8 cellular contexts compared by ENCODE assay signal in genomic region chr5:144191998-144192397, GRCh38. TPM values are rescaled to one million over a fixed set of nuclear protein-coding genes. Genes with fewer than 3 reads are reported as not detected.
A peak's percentile ranks its signal among the peaks of the same experiment; 100 is the strongest.
DNase-seq lines count a peak whose midpoint lies in the region; ATAC-seq and TF ChIP-seq lines count a peak whose summit lies in the region.

No MANE protein-coding gene starts in this region.

- H3K27ac ChIP-seq in psoas muscle, result no peak overlapping the region

- peak; percentile 49 for TF ChIP-seq CTCF in fibroblast of the aortic adventitia (IDR thresholded peaks at IDR 0.05; ENCODE audit: insufficient read depth, low read length)
- peak; percentile 8 for TF ChIP-seq CTCF in psoas muscle (IDR thresholded peaks at IDR 0.05)

- DNase-seq in stimulated activated CD4-positive, alpha-beta T cell treated with anti-CD3 and anti-CD28 coated beads, Interleukin-2, amount 100 ng/mL, for 4 hours (ENCODE audit: low read depth), result peak; percentile 49
- no peak for DNase-seq in stimulated activated CD4-positive, alpha-beta T cell treated with anti-CD3 and anti-CD28 coated beads, Interleukin-12 subunit alpha, Interleukin-12 subunit beta, amount 100 ng/mL, for 4 hours
- peak; percentile 46 for DNase-seq in T-helper 2 cell treated with Interferon-gamma antibody and Interleukin-4, amounts not matched to agents 5 μg/mL and 100 μg/mL, for 36 hours (ENCODE audit: low spot score)
- DNase-seq in fibroblast of the aortic adventitia (ENCODE audit: low read depth) (peak; percentile 79), psoas muscle (no peak), HuH-7 (ENCODE audit: low spot score) (no peak)

- H3K4me3 ChIP-seq in fibroblast of the aortic adventitia (ENCODE audit: low read depth, low read length) (no peak overlapping the region), psoas muscle (no peak overlapping the region)

- no peaks in the 10 kb centered on the region for H3K9me3 Mint-ChIP-seq in T-helper 2 cell treated with Interferon-gamma antibody and Interleukin-4, amounts not matched to agents 5 μg/mL and 100 μg/mL, for 36 hours

- H3K27ac Mint-ChIP-seq in T-helper 2 cell treated with Interferon-gamma antibody and Interleukin-4, amounts not matched to agents 5 μg/mL and 100 μg/mL, for 36 hours, result no peak overlapping the region

- H3K9me3 ChIP-seq in psoas muscle, result no peaks in the 10 kb centered on the region

- H3K36me3 ChIP-seq in psoas muscle (ENCODE audit: insufficient read depth in 1 of 2, low read depth in 1 of 2), result no peaks in the 10 kb centered on the region

- peaks cover 39% of the 10 kb centered on the region for H3K4me1 Mint-ChIP-seq in T-helper 2 cell treated with Interferon-gamma antibody and Interleukin-4, amounts not matched to agents 5 μg/mL and 100 μg/mL, for 36 hours (ENCODE audit: low read depth)

- H3K27me3 ChIP-seq in psoas muscle (ENCODE audit: insufficient read depth in 3 of 3, low read length in 2 of 3), result peaks cover 0 to 9% (median 3%) of the 10 kb centered on the region in 3 donors

- H3K36me3 Mint-ChIP-seq in T-helper 2 cell treated with Interferon-gamma antibody and Interleukin-4, amounts not matched to agents 5 μg/mL and 100 μg/mL, for 36 hours (ENCODE audit: low read depth), result no peaks in the 10 kb centered on the region

- 20 to 22% (median 21%) methylated on average over 3 of the region's 3 CpGs for WGBS in psoas muscle, 3 donors

- H3K4me1 ChIP-seq in psoas muscle, result no peaks in the 10 kb centered on the region

- peaks cover 16% of the 10 kb centered on the region for H3K27me3 Mint-ChIP-seq in T-helper 2 cell treated with Interferon-gamma antibody and Interleukin-4, amounts not matched to agents 5 μg/mL and 100 μg/mL, for 36 hours (ENCODE audit: low read depth)

- peak; percentile 89 for ATAC-seq in GM21717 (IDR thresholded peaks at IDR 0.05; ENCODE audit: unreplicated experiment)
- no peak for ATAC-seq in psoas muscle

- no peak overlapping the region for H3K4me3 Mint-ChIP-seq in T-helper 2 cell treated with Interferon-gamma antibody and Interleukin-4, amounts not matched to agents 5 μg/mL and 100 μg/mL, for 36 hours

- intact Hi-C loops in psoas muscle (cut with DNase I), result no loop called here

- TF ChIP-seq RAD21 in Ishikawa (IDR thresholded peaks at IDR 0.05; ENCODE audit: low read depth), result peak; percentile 12; the same call in 1 of the 2 replicates

- TF ChIP-seq EP300 in Ishikawa (IDR thresholded peaks at IDR 0.05; ENCODE audit: borderline replicate concordance), result no peak

TF ChIP-seq in Ishikawa, 13 proteins besides CTCF, POLR2A, EP300 and RAD21:
- no peak for TF ChIP-seq FOXM1 (IDR thresholded peaks at IDR 0.05; ENCODE audit: borderline replicate concordance, low read depth)

RNA-seq across cellular contexts. Expression of gene KCTD16, which starts 21.3 kb away (rescaled TPM):
- total RNA-seq in fibroblast of the aortic adventitia (ENCODE audit: low replicate concordance), result 7.4 and 12.6 TPM in 2 replicates
- total RNA-seq in psoas muscle, result under 1 TPM in 1 of 4 donors, not detected in 3; 0.04 TPM
- under 1 TPM in 2 of 3 donors, not detected in 1; 0.01 TPM for polyA plus RNA-seq in psoas muscle

RNA-seq across cellular contexts. Expression of gene YIPF5, which starts 21.5 kb away (rescaled TPM):
- total RNA-seq in fibroblast of the aortic adventitia (ENCODE audit: low replicate concordance) (83.9 and 125 TPM in 2 replicates), psoas muscle (10 to 100 TPM; 12.7 to 21.1 (median 15.6) TPM)
- 10 to 100 TPM in 2 of 3 donors, 1 to 10 TPM in 1; 6.7 to 15.6 (median 14.3) TPM for polyA plus RNA-seq in psoas muscle

Comparison
In these comparisons a context has a peak if more than half of its experiments do, and no peak if none do; other contexts are left out.
1. DNase-seq: peak in stimulated activated CD4-positive, alpha-beta T cell treated with anti-CD3 and anti-CD28 coated beads, Interleukin-2, amount 100 ng/mL, for 4 hours (single experiment), T-helper 2 cell treated with Interferon-gamma antibody and Interleukin-4, amounts not matched to agents 5 μg/mL and 100 μg/mL, for 36 hours (single experiment) and fibroblast of the aortic adventitia (single experiment); none in stimulated activated CD4-positive, alpha-beta T cell treated with anti-CD3 and anti-CD28 coated beads, Interleukin-12 subunit alpha, Interleukin-12 subunit beta, amount 100 ng/mL, for 4 hours (single experiment), psoas muscle (0 of 2) and HuH-7 (single experiment).